1 cellular context compared by ENCODE assay signal in the genomic region with DNA sequence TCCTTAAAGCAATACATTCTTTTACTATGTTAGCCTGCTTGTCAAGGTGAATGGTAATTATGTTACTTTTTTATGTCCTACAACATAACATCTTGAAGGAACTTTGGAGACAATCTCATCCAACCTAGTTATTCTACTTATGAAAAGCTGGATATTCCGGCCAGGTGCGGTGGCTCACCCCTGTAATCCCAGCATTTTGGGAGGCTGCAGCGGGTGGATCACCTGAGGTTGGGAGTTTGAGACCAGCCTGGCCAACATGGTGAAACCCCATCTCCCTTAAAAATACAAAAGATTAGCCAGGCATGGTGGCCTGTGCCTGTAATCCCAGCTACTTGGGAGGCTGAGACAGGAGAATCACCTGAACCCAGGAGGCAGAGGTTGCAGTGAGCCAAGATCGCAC. TPM values are rescaled to one million over a fixed set of nuclear protein-coding genes. Genes with fewer than 3 reads are reported as not detected.
"Had no signal": no experiment of that assay in that cellular context is flagged by ENCODE, and none has a peak within 500 bp of the region (broad histone marks: within the 10 kb centered on the region; RNA-seq: fewer than 3 reads in every experiment).

No MANE protein-coding gene starts in this region.

RNA-seq across cellular contexts. Expression of a gene that starts 46.0 kb away (rescaled TPM):
- total RNA-seq: naive thymus-derived CD4-positive, alpha-beta T cell had no signal
